Comparison of ENCODE assay signal across 24 cellular contexts in the genomic region with DNA sequence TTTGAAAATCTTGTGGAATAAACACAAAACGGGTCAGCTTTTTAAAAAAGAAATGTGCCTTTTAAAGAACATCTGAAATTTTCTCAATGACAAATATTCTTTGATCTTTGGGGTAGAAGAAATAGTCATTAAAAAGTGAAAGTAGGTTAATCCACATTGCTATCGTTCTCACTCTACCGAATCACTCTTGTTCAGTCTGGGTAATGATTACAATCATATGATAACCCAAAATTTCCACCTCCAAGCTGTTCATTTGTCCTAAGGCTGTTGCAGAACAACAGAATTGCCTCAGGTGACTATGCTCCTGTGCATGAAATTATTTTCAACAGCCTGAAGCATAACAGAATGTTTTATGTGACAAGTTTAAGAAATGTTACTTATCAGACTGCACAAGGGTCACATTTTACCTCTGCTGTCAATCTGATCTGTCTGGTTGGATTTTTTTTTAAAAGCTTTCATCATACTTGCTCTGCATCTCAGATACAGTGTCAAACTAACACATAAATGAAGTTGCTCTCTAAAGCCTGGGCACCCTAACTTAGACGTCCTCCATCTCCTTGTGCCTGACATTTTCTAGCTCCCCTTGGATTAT.
"Had no signal": no experiment of that assay in that cellular context is flagged by ENCODE, and none has a peak within 500 bp of the region (broad histone marks: within the 10 kb centered on the region; RNA-seq: fewer than 3 reads in every experiment).

No MANE protein-coding gene starts in this region.

- H3K4me3 ChIP-seq: body of pancreas, cardiac muscle cell, hepatocyte, testis had no signal

- FAIRE-seq: frontal cortex had no signal

- H3K9me3 ChIP-seq: testis had no signal

- H3K4me2 ChIP-seq: hepatocyte had no signal

- H3K27ac ChIP-seq: body of pancreas, cardiac muscle cell, hepatocyte, testis had no signal

- H3K27me3 ChIP-seq: body of pancreas, cardiac muscle cell, hepatocyte, testis had no signal

- H3K79me2 ChIP-seq: hepatocyte had no signal

- H3K36me3 ChIP-seq: cardiac muscle cell had no signal

- ATAC-seq: activated CD4-positive, CD25-positive, alpha-beta regulatory T cell treated with anti-CD3 and anti-CD28 coated beads, Interleukin-2, amount 50 U/mL, for 24 hours; activated CD8-positive, alpha-beta T cell treated with anti-CD3 and anti-CD28 coated beads, Interleukin-2, amount 10 ng/mL, durations not matched to agents 7 days and 5 days; activated naive CD8-positive, alpha-beta T cell treated with anti-CD3 and anti-CD28 coated beads, Interleukin-2, amount 50 U/mL, for 24 hours; body of pancreas; stimulated activated naive B cell treated with anti-CD40 and anti-IgM and Interleukin-4, amounts not matched to agents 10 μg/mL and 1 μg/mL and 100 μg/mL, for 72 hours had no signal

- DNase-seq: activated CD4-positive, alpha-beta T cell treated with anti-CD3 and anti-CD28 coated beads, Interleukin-2, amount 50 U/mL, for 1 hour; activated CD8-positive, alpha-beta T cell treated with anti-CD3 and anti-CD28 coated beads, Interleukin-2, amount 10 ng/mL, durations not matched to agents 7 days and 5 days; activated gamma-delta T cell; activated naive CD4-positive, alpha-beta T cell treated with anti-CD3 and anti-CD28 coated beads, Interleukin-2, amount 50 U/mL, for 16 hours; activated naive CD8-positive, alpha-beta T cell treated with anti-CD3 and anti-CD28 coated beads, Interleukin-2, amount 50 U/mL, for 24 hours; anterior cingulate cortex; body of pancreas; dermis blood vessel endothelial cell; effector CD8-positive, alpha-beta T cell; glutamatergic neuron; immature natural killer cell; kidney glomerular epithelial cell; naive B cell; occipital lobe; retina; stimulated activated CD4-positive, alpha-beta T cell treated with anti-CD3 and anti-CD28 coated beads, Interleukin-2, amount 100 ng/mL, for 48 hours; stimulated activated CD8-positive, alpha-beta memory T cell treated with anti-CD3 and anti-CD28 coated beads, Interleukin-4, amount 100 ng/mL, for 48 hours; stimulated activated naive B cell treated with anti-CD40 and anti-IgM and Interleukin-4, amounts not matched to agents 10 μg/mL and 1 μg/mL and 100 μg/mL, for 72 hours; SW 1271; testis had no signal

- H3K4me1 ChIP-seq: body of pancreas, testis had no signal

- H2AFZ ChIP-seq: hepatocyte had no signal
